ENCODE assay signal across 24 cellular contexts in genomic region chr12:124770725-124771124, GRCh38.
"Had no signal": no experiment of that assay in that cellular context is flagged by ENCODE, and none has a peak within 500 bp of the region (broad histone marks: within the 10 kb centered on the region; RNA-seq: fewer than 3 reads in every experiment).

No MANE protein-coding gene starts in this region.

- FAIRE-seq: astrocyte, TTC549 had no signal

- DNase-seq: activated CD4-positive, alpha-beta memory T cell treated with anti-CD3 and anti-CD28 coated beads, Interleukin-2, amount 10 ng/mL, durations not matched to agents 7 days and 5 days; activated CD4-positive, alpha-beta T cell treated with anti-CD3 and anti-CD28 coated beads, Interleukin-2, amount 10 ng/mL, durations not matched to agents 7 days and 5 days; activated CD4-positive, CD25-positive, alpha-beta regulatory T cell; activated gamma-delta T cell; activated naive CD4-positive, alpha-beta T cell treated with anti-CD3 and anti-CD28 coated beads for 36 hours; activated T-cell treated with anti-CD3 and anti-CD28 coated beads for 4 hours; activated T-cell treated with anti-CD3 and anti-CD28 coated beads, Interleukin-2, amount 50 U/mL, for 48 hours; amygdala; NCI-H1092; NCI-H1417; NCI-H1694; NCI-H2029; NCI-H2107; NCI-H2171 treated with DMSO at 0.1 percent for 48 hours; NCI-H226; NCI-H526; NCI-H774; NK-92 treated with Interleukin-12 subunit alpha and Interleukin-12 subunit beta, amount 100 ng/mL, for 24 hours; SHP77 treated with DMSO at 0.1 percent for 48 hours; T-helper 2 cell; T1000 had no signal

- ATAC-seq: activated T-helper 17 cell treated with anti-CD3 and anti-CD28 coated beads, Interleukin-2, amount 50 U/mL, for 72 hours had no signal
